ENCODE assay signal across 1 cellular context in genomic region chr6:108817276-108817675, GRCh38. TPM values are rescaled to one million over a fixed set of nuclear protein-coding genes. Genes with fewer than 3 reads are reported as not detected.
"Had no signal": no experiment of that assay in that cellular context is flagged by ENCODE, and none has a peak within 500 bp of the region (broad histone marks: within the 10 kb centered on the region; RNA-seq: fewer than 3 reads in every experiment).

No MANE protein-coding gene starts in this region.

RNA-seq across cellular contexts. Expression of gene ARMC2, which starts 30.9 kb away (rescaled TPM):
- total RNA-seq: GM12878 had no signal
